ENCODE assay signal across 18 cellular contexts in genomic region chr9:88370346-88370745, GRCh38. TPM values are rescaled to one million over a fixed set of nuclear protein-coding genes. Genes with fewer than 3 reads are reported as not detected.
A peak's percentile ranks its signal among the peaks of the same experiment; 100 is the strongest.
DNase-seq lines count a peak whose midpoint lies in the region; ATAC-seq and TF ChIP-seq lines count a peak whose summit lies in the region.
"Had no signal": no experiment of that assay in that cellular context is flagged by ENCODE, and none has a peak within 500 bp of the region (broad histone marks: within the 10 kb centered on the region; RNA-seq: fewer than 3 reads in every experiment).

No MANE protein-coding gene starts in this region.

- TF ChIP-seq CTCF in HFF-Myc (IDR thresholded peaks at IDR 0.05; ENCODE audit: low read depth, low read length, missing control alignments) = no peak
- TF ChIP-seq CTCF in WTC11 (IDR thresholded peaks at IDR 0.05) = no peak
- TF ChIP-seq CTCF in mesothelial cell of epicardium (IDR thresholded peaks at IDR 0.05; ENCODE audit: unreplicated experiment) = no peak

- DNase-seq in NCI-H1417 (lab: John Stamatoyannopoulos, UW) = peak in 2 of 3 experiments; percentile 13 to 57
- no peak for DNase-seq in NCI-H1417 treated with DMSO at 0.1 percent for 48 hours (lab: John Stamatoyannopoulos, UW)
- DNase-seq in HFF-Myc (ENCODE audit: extremely low read depth, low read depth) = peak; percentile 17
- no peak for DNase-seq in WTC11 (ENCODE audit: low spot score)
- no peak for DNase-seq in mesothelial cell of epicardium (ENCODE audit: low spot score in 2 of 2, unreplicated experiment in 2 of 2)
- no peak for DNase-seq in NCI-H1436 treated with DMSO at 0.1 percent for 48 hours (lab: John Stamatoyannopoulos, UW)
- DNase-seq in inferior parietal cortex (ENCODE audit: extremely low spot score) = no peak
- DNase-seq: COR-L47, NCI-H1105 treated with DMSO at 0.1 percent for 48 hours, NCI-H1930, NCI-H345, NCI-H524 treated with DMSO at 0.1 percent for 48 hours, PC-3, SJCRH30, SW 1271 had no signal

- CTCF ChIA-PET in WTC11 (lab: Charles Lee) = interaction anchor here (0.7 kb wide), 1 partner anchor 173 kb away, joined by 3 read pairs; no protein-coding TSS in a partner anchor

- H3K27me3 Mint-ChIP-seq in WTC11 (ENCODE audit: low read depth) = no peaks in the 10 kb centered on the region; the same call in 1 of the 2 replicates
- H3K27me3 Mint-ChIP-seq in mesothelial cell of epicardium (ENCODE audit: low read depth) = no peaks in the 10 kb centered on the region

- no peak for ATAC-seq in WTC11
- no peak for ATAC-seq in GM18517 (IDR thresholded peaks at IDR 0.05; ENCODE audit: unreplicated experiment)
- ATAC-seq: K562, PC-3 had no signal

- H3K4me1 Mint-ChIP-seq in WTC11 = peaks cover 9% of the 10 kb centered on the region
- peaks cover 23% of the 10 kb centered on the region for H3K4me1 Mint-ChIP-seq in mesothelial cell of epicardium

- H3K4me3 Mint-ChIP-seq in WTC11 (no peak overlapping the region), mesothelial cell of epicardium (no peak overlapping the region)

- H3K4me3 ChIP-seq in HFF-Myc (replicated peaks; ENCODE audit: low read depth, low read length) = no peak overlapping the region
- H3K4me3 ChIP-seq: HAP-1, K562, SJCRH30 had no signal

- POLR2A ChIA-PET in WTC11 (lab: Charles Lee) = no interaction called here

- H3K36me3 Mint-ChIP-seq in WTC11 (peaks cover 27% of the 10 kb centered on the region), mesothelial cell of epicardium (peaks cover 10% of the 10 kb centered on the region)

- H3K27ac Mint-ChIP-seq in WTC11 (0 out of 2 replicates have a peak overlapping the region, but pooled peaks have one; percentile 5), mesothelial cell of epicardium (peak overlapping the region; percentile 91)

- H3K9me3 Mint-ChIP-seq in WTC11 (peaks cover 29% of the 10 kb centered on the region), mesothelial cell of epicardium (peaks cover 24% of the 10 kb centered on the region)

TF ChIP-seq in WTC11, 78 proteins besides CTCF, POLR2A, EP300 and RAD21:
- no peak for TF ChIP-seq MYBL2 (CRISPR knock-in tag; IDR thresholded peaks at IDR 0.05)
- TF ChIP-seq ZNF512 (CRISPR knock-in tag; IDR thresholded peaks at IDR 0.05; ENCODE audit: borderline replicate concordance) = no peak
- no peak for TF ChIP-seq ZNF281 (CRISPR knock-in tag; IDR thresholded peaks at IDR 0.05)
- TF ChIP-seq CREM (CRISPR knock-in tag; IDR thresholded peaks at IDR 0.05) = no peak
- TF ChIP-seq HMGA2 (CRISPR knock-in tag; IDR thresholded peaks at IDR 0.05) = no peak
- no peak for TF ChIP-seq CREB1 (CRISPR knock-in tag; IDR thresholded peaks at IDR 0.05)
- TF ChIP-seq ZNF232 (CRISPR knock-in tag; IDR thresholded peaks at IDR 0.05) = no peak
- TF ChIP-seq IRF2 (CRISPR knock-in tag; IDR thresholded peaks at IDR 0.05; ENCODE audit: borderline replicate concordance, low read depth) = no peak
- TF ChIP-seq HMGXB4 (CRISPR knock-in tag; IDR thresholded peaks at IDR 0.05) = no peak
- TF ChIP-seq TP53 (CRISPR knock-in tag; IDR thresholded peaks at IDR 0.05) = no peak
- TF ChIP-seq EMX1 (CRISPR knock-in tag; IDR thresholded peaks at IDR 0.05) = no peak
- no peak for TF ChIP-seq NR2C2 (CRISPR knock-in tag; IDR thresholded peaks at IDR 0.05)
- no peak for TF ChIP-seq ZNF317 (CRISPR knock-in tag; IDR thresholded peaks at IDR 0.05; ENCODE audit: borderline replicate concordance, low read depth)
- no peak for TF ChIP-seq NFATC4 (CRISPR knock-in tag; IDR thresholded peaks at IDR 0.05)
- TF ChIP-seq GRHL2 (CRISPR knock-in tag; IDR thresholded peaks at IDR 0.05; ENCODE audit: insufficient replicate concordance, severe bottlenecking) = no peak
- no peak for TF ChIP-seq ZNF263 (CRISPR knock-in tag; IDR thresholded peaks at IDR 0.05; ENCODE audit: low read depth)
- TF ChIP-seq TEAD1 (CRISPR knock-in tag; IDR thresholded peaks at IDR 0.05) = no peak
- no peak for TF ChIP-seq KAT7 (CRISPR knock-in tag; IDR thresholded peaks at IDR 0.05; ENCODE audit: borderline replicate concordance)
- no peak for TF ChIP-seq CBFB (CRISPR knock-in tag; IDR thresholded peaks at IDR 0.05; ENCODE audit: low read depth)

RNA-seq across cellular contexts. Expression of gene SPIN1, which starts 17.9 kb away (rescaled TPM):
- 122 to 124 TPM (median 123 TPM) in 3 replicates for total RNA-seq in WTC11 (2021)
- total RNA-seq in mesothelial cell of epicardium = 181 to 194 TPM (median 187 TPM) in 3 replicates

Comparison
In these comparisons a context has a peak if more than half of its experiments do, and no peak if none do; other contexts are left out.
1. DNase-seq: peak in NCI-H1417 (2 of 3) and HFF-Myc (single experiment); none in NCI-H1417 treated with DMSO at 0.1 percent for 48 hours (single experiment), WTC11 (single experiment), mesothelial cell of epicardium (0 of 2), NCI-H1436 treated with DMSO at 0.1 percent for 48 hours (single experiment) and inferior parietal cortex (single experiment).